ENCODE assay signal across 7 cellular contexts in genomic region chr4:18366762-18367358, GRCh38.
DNase-seq lines count a peak whose midpoint lies in the region; ATAC-seq and TF ChIP-seq lines count a peak whose summit lies in the region.

No MANE protein-coding gene starts in this region.

- no peaks in the 10 kb centered on the region for H3K27me3 ChIP-seq in upper lobe of left lung

- DNase-seq in HS-27A (ENCODE audit: low read depth) (peak; percentile 3), RPMI7951 (ENCODE audit: low read depth) (peak; percentile 35), fibroblast of the aortic adventitia (ENCODE audit: low read depth) (peak; percentile 19), upper lobe of left lung (no peak), occipital lobe (lab: John Stamatoyannopoulos, UW) (no peak)

- H3K9me3 ChIP-seq in upper lobe of left lung = no peaks in the 10 kb centered on the region

- no peak overlapping the region for H3K27ac ChIP-seq in upper lobe of left lung

- TF ChIP-seq EP300 in upper lobe of left lung (IDR thresholded peaks at IDR 0.05) = no peak

- H3K36me3 ChIP-seq in upper lobe of left lung = no peaks in the 10 kb centered on the region

- no peak overlapping the region for H3K4me3 ChIP-seq in fibroblast of the aortic adventitia (ENCODE audit: low read depth, low read length)
- no peak overlapping the region for H3K4me3 ChIP-seq in upper lobe of left lung

- peak; percentile 86 for ATAC-seq in GM21447 (IDR thresholded peaks at IDR 0.05; ENCODE audit: unreplicated experiment)
- ATAC-seq in upper lobe of left lung (ENCODE audit: low FRiP score in 2 of 2) = peak; percentile 34 to 35

- 47 to 56% methylated on average over 2 of the region's 2 CpGs for WGBS in upper lobe of left lung, 2 donors

- no peaks in the 10 kb centered on the region for H3K4me1 ChIP-seq in upper lobe of left lung

- TF ChIP-seq POLR2A in upper lobe of left lung (IDR thresholded peaks at IDR 0.05) = no peak

- peak; percentile 60 for TF ChIP-seq CTCF in GM12873 (IDR thresholded peaks at IDR 0.05; ENCODE audit: insufficient read depth, low read depth, low read length, missing control alignments)
- peak; percentile 32 for TF ChIP-seq CTCF in fibroblast of the aortic adventitia (IDR thresholded peaks at IDR 0.05; ENCODE audit: insufficient read depth, low read length)
- peak in 5 of 6 experiments; percentile 23 to 55 (median 54) for TF ChIP-seq CTCF in upper lobe of left lung (IDR thresholded peaks at IDR 0.05)

Comparison
In these comparisons a context has a peak if more than half of its experiments do, and no peak if none do; other contexts are left out.
1. DNase-seq: peak in HS-27A (single experiment), RPMI7951 (single experiment) and fibroblast of the aortic adventitia (single experiment); none in upper lobe of left lung (0 of 2) and occipital lobe (single experiment).
2. Peak in every context shown above with its lines, with median percentiles within 50 percentile points of each other: CTCF ChIP-seq.